In the genomic region with DNA sequence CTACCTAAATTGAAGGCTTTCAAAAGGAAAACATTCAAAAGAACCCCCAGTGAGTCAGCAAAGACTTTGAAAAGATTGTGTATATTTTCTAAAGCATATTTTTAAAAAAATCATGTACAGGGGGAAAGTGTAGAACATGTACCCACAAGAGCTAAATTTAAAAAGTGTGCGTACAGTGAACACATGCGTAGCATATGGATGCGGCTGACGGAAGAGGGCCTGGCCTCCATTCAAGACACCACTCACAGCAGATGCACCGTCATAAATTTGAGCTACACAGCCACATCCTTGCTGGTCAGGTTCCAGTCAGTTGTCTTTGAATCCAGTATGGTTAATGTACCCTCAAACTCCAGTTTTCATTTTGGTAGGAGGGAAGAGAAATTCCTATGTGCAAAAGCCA, we compare ENCODE assay signal across 26 cellular contexts. TPM values are rescaled to one million over a fixed set of nuclear protein-coding genes. Genes with fewer than 3 reads are reported as not detected.
DNase-seq lines count a peak whose midpoint lies in the region; ATAC-seq, FAIRE-seq and TF ChIP-seq lines count a peak whose summit lies in the region.
"Had no signal": no experiment of that assay in that cellular context is flagged by ENCODE, and none has a peak within 500 bp of the region (broad histone marks: within the 10 kb centered on the region; RNA-seq: fewer than 3 reads in every experiment).

No MANE protein-coding gene starts in this region.

- H3K23ac ChIP-seq in H1 (ENCODE audit: insufficient read length), result no peak overlapping the region
- no peak overlapping the region for H3K23ac ChIP-seq in neuronal stem cell (ENCODE audit: low read depth, low read length, poor library complexity)

- no peak overlapping the region for H3K56ac ChIP-seq in H1 (replicated peaks; ENCODE audit: insufficient read length, low read depth, low read length)

- intact Hi-C loops in left ventricle myocardium superior (cut with micrococcal nuclease), result no loop called here

- H3K9ac ChIP-seq in H1 (replicated peaks in 1 of 4; ENCODE audit: extremely low read depth in 1 of 4, low read depth in 3 of 4, low read length in 3 of 4) (no peak overlapping the region), neuronal stem cell (ENCODE audit: low read depth, low read length, poor library complexity) (no peak overlapping the region)
- H3K9ac ChIP-seq: BLaER1 had no signal

- H3K27me3 ChIP-seq in H1 (replicated peaks in 1 of 4; ENCODE audit: control insufficient read depth in 3 of 4, extremely low read depth in 1 of 4, insufficient read depth in 3 of 4, low read length in 3 of 4) (no peaks in the 10 kb centered on the region), neuronal stem cell (ENCODE audit: control insufficient read depth in 3 of 3, insufficient read depth in 3 of 3, low read depth in 1 of 3, low read length in 3 of 3) (no peaks in the 10 kb centered on the region)
- H3K27me3 ChIP-seq: BLaER1 had no signal

- 0 out of 2 replicates have a peak overlapping the region, but pooled peaks have one; percentile 25 for H2AFZ ChIP-seq in H1 (ENCODE audit: low read length)
- H2AFZ ChIP-seq in neuronal stem cell (ENCODE audit: low read length), result peak overlapping the region; percentile 30

- no peaks in the 10 kb centered on the region for H3K36me3 ChIP-seq in H1 (ENCODE audit: control insufficient read depth in 2 of 4, insufficient read depth in 4 of 4, low read length in 3 of 4)
- no peaks in the 10 kb centered on the region for H3K36me3 ChIP-seq in neuronal stem cell (replicated peaks in 1 of 2; ENCODE audit: control insufficient read depth in 2 of 2, insufficient read depth in 2 of 2, low read length in 2 of 2)
- H3K36me3 ChIP-seq: BLaER1 had no signal

- H3K23me2 ChIP-seq in H1 (ENCODE audit: low read depth, low read length), result no peaks in the 10 kb centered on the region

- H2BK5ac ChIP-seq in H1 (ENCODE audit: low read depth, low read length), result no peak overlapping the region
- no peak overlapping the region for H2BK5ac ChIP-seq in neuronal stem cell (ENCODE audit: low read length)

- no peaks in the 10 kb centered on the region for H4K20me1 ChIP-seq in H1 (replicated peaks in 1 of 2; ENCODE audit: control insufficient read depth in 1 of 2, insufficient read depth in 2 of 2, low read length in 2 of 2)
- H4K20me1 ChIP-seq: BLaER1 had no signal

- no peaks in the 10 kb centered on the region for H3K79me2 ChIP-seq in H1 (ENCODE audit: control insufficient read depth in 1 of 2, insufficient read depth in 2 of 2, low read length in 2 of 2)

- H2BK12ac ChIP-seq in H1 (ENCODE audit: low read depth, low read length) (no peak overlapping the region), neuronal stem cell (ENCODE audit: low read length) (no peak overlapping the region)

- no peak for TF ChIP-seq EP300 in H1 (IDR thresholded peaks at IDR 0.05; ENCODE audit: borderline replicate concordance in 1 of 2, low read depth in 2 of 2, low read length in 2 of 2)

- peak; percentile 29 for DNase-seq in Ammon's horn (ENCODE audit: low spot score)
- peak; percentile 91 for DNase-seq in NCI-H446 treated with DMSO at 0.1 percent for 48 hours (lab: John Stamatoyannopoulos, UW)
- no peak for DNase-seq in H1 (ENCODE audit: low read depth in 1 of 2, low spot score in 2 of 2)
- DNase-seq in neuronal stem cell (ENCODE audit: low spot score), result no peak
- no peak for DNase-seq in activated T-cell treated with anti-CD3 and anti-CD28 coated beads, Interleukin-2, amount 50 U/mL, for 48 hours
- DNase-seq in NCI-H128 (lab: John Stamatoyannopoulos, UW; ENCODE audit: unreplicated experiment), result no peak
- DNase-seq in left ventricle myocardium superior, result no peak
- DNase-seq: CD4-positive, CD25-positive, alpha-beta regulatory T cell; DMS53; KBM-7; MV-4-11; NCI-H1105 treated with DMSO at 0.1 percent for 48 hours; NCI-H2081; NCI-H2227 treated with DMSO at 0.1 percent for 48 hours; NCI-H524 treated with DMSO at 0.1 percent for 48 hours; NCI-H774; SIG-M5 had no signal

- no peaks in the 10 kb centered on the region for H3K79me1 ChIP-seq in H1 (ENCODE audit: low read depth, low read length)
- no peaks in the 10 kb centered on the region for H3K79me1 ChIP-seq in neuronal stem cell (ENCODE audit: low read depth, low read length)

- H2BK20ac ChIP-seq in H1 (ENCODE audit: low read length), result no peak overlapping the region

- no peak for TF ChIP-seq POLR2A in H1 (IDR thresholded peaks at IDR 0.05; ENCODE audit: control extremely low read depth in 1 of 2, low read depth in 2 of 2, low read length in 2 of 2)

- H3K4me3 ChIP-seq in H1 (ENCODE audit: extremely low read depth in 1 of 4, insufficient read depth in 2 of 4, low read depth in 3 of 4, low read length in 4 of 4), result no peak overlapping the region
- H3K4me3 ChIP-seq in neuronal stem cell (ENCODE audit: low read length in 2 of 2), result no peak overlapping the region
- H3K4me3 ChIP-seq: BLaER1, SK-N-MC had no signal

- no peak overlapping the region for H2BK15ac ChIP-seq in H1 (ENCODE audit: low read length)
- H2BK15ac ChIP-seq in neuronal stem cell (ENCODE audit: low read length), result no peak overlapping the region

- no peak overlapping the region for H4K5ac ChIP-seq in H1 (ENCODE audit: insufficient read length, low read depth, low read length)

- H4K91ac ChIP-seq in H1 (replicated peaks; ENCODE audit: insufficient read length, low read length) (no peak overlapping the region), neuronal stem cell (ENCODE audit: low read depth, low read length, poor library complexity) (no peak overlapping the region)

- H2AK5ac ChIP-seq in H1 (ENCODE audit: low read depth, low read length) (no peak overlapping the region), neuronal stem cell (ENCODE audit: low read depth, low read length) (no peak overlapping the region)

- POLR2A ChIA-PET in H1 (lab: Charles Lee; ENCODE audit: partially characterized antibody), result no interaction called here

- H3K4me1 ChIP-seq in H1 (replicated peaks in 1 of 4; ENCODE audit: control insufficient read depth in 3 of 4, insufficient read depth in 4 of 4, low read length in 3 of 4), result peaks cover 0 to 5% (median 0%) of the 10 kb centered on the region in 4 experiments; a peak in 1 of 7 replicates
- peaks cover 4 to 10% of the 10 kb centered on the region in 2 donors for H3K4me1 ChIP-seq in neuronal stem cell (ENCODE audit: control insufficient read depth in 2 of 2, insufficient read depth in 1 of 2, low read depth in 1 of 2, low read length in 2 of 2)

- H3K9me3 ChIP-seq in H1 (ENCODE audit: insufficient read depth in 2 of 2, low read depth in 1 of 2, low read length in 1 of 2) (no peaks in the 10 kb centered on the region), neuronal stem cell (replicated peaks in 1 of 2; ENCODE audit: control insufficient read depth in 2 of 2, insufficient read depth in 1 of 2, low read depth in 1 of 2, low read length in 2 of 2) (no peaks in the 10 kb centered on the region)
- H3K9me3 ChIP-seq: BLaER1 had no signal

- no peak for ATAC-seq in left ventricle myocardium superior

- H3K18ac ChIP-seq in H1 (ENCODE audit: extremely low read depth, low read length) (no peak overlapping the region), neuronal stem cell (ENCODE audit: low read length) (no peak overlapping the region)

- no peak for TF ChIP-seq CTCF in H1 (IDR thresholded peaks at IDR 0.05; ENCODE audit: control extremely low read depth in 1 of 3, insufficient read depth in 1 of 3, low read depth in 1 of 3, low read length in 3 of 3)

- H2BK120ac ChIP-seq in H1 (replicated peaks; ENCODE audit: low read depth, low read length), result no peak overlapping the region
- no peak overlapping the region for H2BK120ac ChIP-seq in neuronal stem cell (ENCODE audit: low read depth, low read length)

- no peak for TF ChIP-seq RAD21 in H1 (IDR thresholded peaks at IDR 0.05 in 1 of 2, conservative IDR thresholded peaks at IDR 0.05 in 1 of 2; ENCODE audit: low read depth in 2 of 2, low read length in 2 of 2)

- WGBS in H1 (ENCODE audit: extremely low coverage in 1 of 2, insufficient coverage in 1 of 2, insufficient read length in 1 of 2, insufficient replicate concordance in 2 of 2, low coverage in 1 of 2, low lambda C conversion rate in 2 of 2, missing lambda C conversion rate in 1 of 2), 2 experiments, result 83% methylated on average over 5 of the region's 5 CpGs; no CpG with 5 or more reads in 1 of the 2 experiments
- WGBS in neuronal stem cell (ENCODE audit: extremely low coverage in 2 of 2, insufficient read length in 2 of 2, insufficient replicate concordance in 1 of 2), 2 donors, result no CpG with 5 or more reads among the region's 5 CpGs

- H3K14ac ChIP-seq in H1 (ENCODE audit: insufficient read length) (no peak overlapping the region), neuronal stem cell (ENCODE audit: low read length) (no peak overlapping the region)

- H3K27ac ChIP-seq in H1 (ENCODE audit: low read depth, low read length) (no peak overlapping the region), neuronal stem cell (replicated peaks; ENCODE audit: low read length) (no peak overlapping the region)
- H3K27ac ChIP-seq: BLaER1, SK-N-MC had no signal

- H3K4ac ChIP-seq in H1 (replicated peaks; ENCODE audit: insufficient read length, low read depth, low read length) (no peak overlapping the region), neuronal stem cell (ENCODE audit: low read length) (no peak overlapping the region)

- no peak for FAIRE-seq in H1 (lab: Jason Lieb, UNC)
- FAIRE-seq: G401.6, H54, RCC 7860 had no signal

- CTCF ChIA-PET in H1 (lab: Charles Lee; ENCODE audit: partially characterized antibody), result no interaction called here

- H4K8ac ChIP-seq in H1 (ENCODE audit: extremely low read depth, insufficient read depth, low read length) (no peak overlapping the region), neuronal stem cell (ENCODE audit: low read depth, low read length) (no peak overlapping the region)

- H3K4me2 ChIP-seq in H1 (ENCODE audit: insufficient read depth in 1 of 2, low read depth in 2 of 2, low read length in 2 of 2) (no peak overlapping the region), neuronal stem cell (ENCODE audit: insufficient read depth, low read length, poor library complexity, severe bottlenecking) (no peak overlapping the region)
- H3K4me2 ChIP-seq: BLaER1 had no signal

TF ChIP-seq in H1, 55 proteins besides CTCF, POLR2A, EP300 and RAD21 (continues in another document):
- no peak for TF ChIP-seq SP1 (IDR thresholded peaks at IDR 0.05; ENCODE audit: low read depth, low read length)
- no peak for TF ChIP-seq BRCA1 (IDR thresholded peaks at IDR 0.05; ENCODE audit: low read depth, low read length)

RNA-seq across cellular contexts. Expression of a gene that starts 54.3 kb away (rescaled TPM):
- total RNA-seq in H1 (2021; fragmentation: NEBNext Ultra II Directional; extraction: Animal tissue kit (Norgen Biotek cat#: 25700)), result not detected in 2 replicates
- polyA plus RNA-seq in H1 (2011; rRNA removed), result not detected in 2 replicates
- polyA plus RNA-seq in H1 (2011; cell fraction: cytosol; rRNA removed), result not detected
- not detected for polyA plus RNA-seq in H1 (2011; cell fraction: nucleus; rRNA removed)
- not detected in 4 replicates for polyA plus RNA-seq in H1 (2012, experiment 1 of 2)
- polyA plus RNA-seq in H1 (2012, experiment 2 of 2), result not detected
- not detected for polyA plus RNA-seq in H1 (2013, experiment 1 of 2)
- polyA plus RNA-seq in H1 (2013, experiment 2 of 2), result not detected
- polyA minus RNA-seq in H1 (2011; rRNA and poly(A)+ RNA removed), result not detected in 2 replicates
- polyA minus RNA-seq in H1 (2011; cell fraction: cytosol; rRNA and poly(A)+ RNA removed), result not detected
- polyA minus RNA-seq in H1 (2011; cell fraction: nucleus; rRNA and poly(A)+ RNA removed), result not detected
- not detected for polyA plus RNA-seq in neuronal stem cell (2013, experiment 1 of 2)
- not detected for polyA plus RNA-seq in neuronal stem cell (2013, experiment 2 of 2)
- not detected for total RNA-seq in left ventricle myocardium superior
- total RNA-seq: A172; CD4-positive, CD25-positive, alpha-beta regulatory T cell; Daoy; LHCN-M2; MCF 10A had no signal
- polyA plus RNA-seq: CD4-positive, CD25-positive, alpha-beta regulatory T cell had no signal

Comparison
In these comparisons a context has a peak if more than half of its experiments do, and no peak if none do; other contexts are left out.
1. DNase-seq: peak in Ammon's horn (single experiment) and NCI-H446 treated with DMSO at 0.1 percent for 48 hours (single experiment); none in H1 (0 of 2), neuronal stem cell (single experiment), activated T-cell treated with anti-CD3 and anti-CD28 coated beads, Interleukin-2, amount 50 U/mL, for 48 hours (0 of 2), NCI-H128 (single experiment) and left ventricle myocardium superior (single experiment).